ENCODE assay signal across 21 cellular contexts in genomic region chr16:11229906-11230305, GRCh38. TPM values are rescaled to one million over a fixed set of nuclear protein-coding genes. Genes with fewer than 3 reads are reported as not detected.
DNase-seq lines count a peak whose midpoint lies in the region; ATAC-seq and TF ChIP-seq lines count a peak whose summit lies in the region.
"Had no signal": no experiment of that assay in that cellular context is flagged by ENCODE, and none has a peak within 500 bp of the region (broad histone marks: within the 10 kb centered on the region; RNA-seq: fewer than 3 reads in every experiment).

No MANE protein-coding gene starts in this region.

- no peaks in the 10 kb centered on the region for H3K36me3 ChIP-seq in colonic mucosa
- H3K36me3 ChIP-seq in H7 (replicated peaks; ENCODE audit: control insufficient read depth, insufficient read depth, low read length) = no peaks in the 10 kb centered on the region
- H3K36me3 ChIP-seq: thoracic aorta had no signal

- no peak overlapping the region for H3K27ac ChIP-seq in colonic mucosa
- H3K27ac ChIP-seq: thoracic aorta had no signal

- H3K4me3 ChIP-seq in colonic mucosa (no peak overlapping the region), H7 (ENCODE audit: insufficient read depth, low read depth, low read length) (no peak overlapping the region)
- H3K4me3 ChIP-seq: thoracic aorta had no signal

- H3K4me1 ChIP-seq in colonic mucosa = no peaks in the 10 kb centered on the region

- no peaks in the 10 kb centered on the region for H3K27me3 Mint-ChIP-seq in stimulated activated naive CD8-positive, alpha-beta T cell treated with anti-CD3 and anti-CD28 coated beads, Interleukin-15, Interleukin-2, amounts not matched to agents 100 ng/mL and 50 ng/mL, for 24 hours
- H3K27me3 Mint-ChIP-seq in T-cell = no peaks in the 10 kb centered on the region
- H3K27me3 Mint-ChIP-seq: IgD-negative memory B cell had no signal

- H3K27me3 ChIP-seq in colonic mucosa (no peaks in the 10 kb centered on the region), H7 (ENCODE audit: control insufficient read depth, insufficient read depth, low read length) (no peaks in the 10 kb centered on the region)

- POLR2A ChIA-PET in T-cell (lab: Charles Lee) = no interaction called here

- H3K4me3 Mint-ChIP-seq in stimulated activated naive CD8-positive, alpha-beta T cell treated with anti-CD3 and anti-CD28 coated beads, Interleukin-15, Interleukin-2, amounts not matched to agents 100 ng/mL and 50 ng/mL, for 24 hours = no peak overlapping the region
- H3K4me3 Mint-ChIP-seq in T-cell = no peak overlapping the region
- H3K4me3 Mint-ChIP-seq: H9 had no signal

- H3K9ac ChIP-seq in colonic mucosa (ENCODE audit: low read depth in 2 of 2, low read length in 2 of 2) = no peak overlapping the region

- H3K9me3 Mint-ChIP-seq in stimulated activated naive CD8-positive, alpha-beta T cell treated with anti-CD3 and anti-CD28 coated beads, Interleukin-15, Interleukin-2, amounts not matched to agents 100 ng/mL and 50 ng/mL, for 24 hours = no peaks in the 10 kb centered on the region
- H3K9me3 Mint-ChIP-seq in T-cell = no peaks in the 10 kb centered on the region
- H3K9me3 Mint-ChIP-seq: H9, IgD-negative memory B cell had no signal

- H3K4me1 Mint-ChIP-seq in stimulated activated naive CD8-positive, alpha-beta T cell treated with anti-CD3 and anti-CD28 coated beads, Interleukin-15, Interleukin-2, amounts not matched to agents 100 ng/mL and 50 ng/mL, for 24 hours (ENCODE audit: low read depth) = peaks cover 84% of the 10 kb centered on the region
- peaks cover 71 to 75% (median 73%) of the 10 kb centered on the region in 3 donors for H3K4me1 Mint-ChIP-seq in T-cell

- CTCF ChIA-PET in T-cell (lab: Charles Lee) = interaction anchor here in 1 of 2 donors (0.9 kb wide), 1 partner anchor 25 kb away, joined by 3 read pairs; no protein-coding TSS in a partner anchor

- intact Hi-C loops in colonic mucosa (cut with DNase I) = no loop called here

- peak overlapping the region; percentile 72 for H3K27ac Mint-ChIP-seq in stimulated activated naive CD8-positive, alpha-beta T cell treated with anti-CD3 and anti-CD28 coated beads, Interleukin-15, Interleukin-2, amounts not matched to agents 100 ng/mL and 50 ng/mL, for 24 hours
- peak overlapping the region; percentile 62 to 83 for H3K27ac Mint-ChIP-seq in T-cell
- H3K27ac Mint-ChIP-seq: progenitor cell of endocrine pancreas had no signal

- H3K36me3 Mint-ChIP-seq in stimulated activated naive CD8-positive, alpha-beta T cell treated with anti-CD3 and anti-CD28 coated beads, Interleukin-15, Interleukin-2, amounts not matched to agents 100 ng/mL and 50 ng/mL, for 24 hours (ENCODE audit: low read depth) = no peaks in the 10 kb centered on the region
- no peaks in the 10 kb centered on the region for H3K36me3 Mint-ChIP-seq in T-cell
- H3K36me3 Mint-ChIP-seq: IgD-negative memory B cell had no signal

- no peak for ATAC-seq in stimulated activated naive CD8-positive, alpha-beta T cell treated with anti-CD3 and anti-CD28 coated beads, Interleukin-15, Interleukin-2, amounts not matched to agents 100 U/mL and 50 U/mL, for 24 hours
- no peak for ATAC-seq in T-cell (replicated peaks in 1 of 4)
- ATAC-seq in GM18873 (IDR thresholded peaks at IDR 0.05; ENCODE audit: low FRiP score, unreplicated experiment) = no peak
- ATAC-seq in HG02884 (IDR thresholded peaks at IDR 0.05; ENCODE audit: unreplicated experiment) = no peak

- DNase-seq in stimulated activated naive CD8-positive, alpha-beta T cell treated with anti-CD3 and anti-CD28 coated beads, Interleukin-15, Interleukin-2, amounts not matched to agents 100 U/mL and 50 U/mL, for 24 hours = no peak
- DNase-seq in T-cell (no peak), colonic mucosa (peak; percentile 79), hypothalamus (lab: John Stamatoyannopoulos, UW) (no peak), H7 (no peak)
- DNase-seq: activated CD4-positive, alpha-beta T cell treated with anti-CD3 and anti-CD28 coated beads for 48 hours; AML-193; central memory CD4-positive, alpha-beta T cell; DMS53; glutamatergic neuron; H9; NCI-H1417; NCI-H524 treated with DMSO at 0.1 percent for 48 hours; stimulated activated CD4-positive, alpha-beta T cell treated with anti-CD3 and anti-CD28 coated beads, Interleukin-15, amount 100 ng/mL, for 24 hours had no signal

- no peaks in the 10 kb centered on the region for H3K9me3 ChIP-seq in colonic mucosa
- H3K9me3 ChIP-seq: thoracic aorta had no signal

- TF ChIP-seq CTCF in colonic mucosa (IDR thresholded peaks at IDR 0.05) = no peak

RNA-seq across cellular contexts. Expression of gene SOCS1, which starts 26.1 kb away (rescaled TPM):
- 10 to 100 TPM; 49.2 to 67.2 (median 54.5) TPM for total RNA-seq in T-cell
- 1 to 10 TPM; 3.2 to 3.7 TPM for total RNA-seq in colonic mucosa
- 16.3 and 16.4 TPM in 2 replicates for total RNA-seq in H7 (2014; rRNA removed; shearing (Covaris generic))

RNA-seq across cellular contexts. Expression of gene TNP2, which starts 39.2 kb away (rescaled TPM):
- not detected for total RNA-seq in T-cell
- not detected for total RNA-seq in colonic mucosa
- not detected in 2 replicates for total RNA-seq in H7 (2014; rRNA removed; shearing (Covaris generic))
- total RNA-seq: H9; progenitor cell of endocrine pancreas; T-helper 1 cell treated with Interleukin-12 subunit alpha and Interleukin-12 subunit beta and Interleukin-4 antibody, amounts not matched to agents 30 ng/mL and 1 ng/mL, for 36 hours; thoracic aorta had no signal

RNA-seq across cellular contexts. Expression of gene PRM3, which starts 43.5 kb away (rescaled TPM):
- not detected for total RNA-seq in T-cell
- not detected for total RNA-seq in colonic mucosa
- total RNA-seq in H7 (2014; rRNA removed; shearing (Covaris generic)) = not detected in 2 replicates
- total RNA-seq: H9; progenitor cell of endocrine pancreas; T-helper 1 cell treated with Interleukin-12 subunit alpha and Interleukin-12 subunit beta and Interleukin-4 antibody, amounts not matched to agents 30 ng/mL and 1 ng/mL, for 36 hours; thoracic aorta had no signal

RNA-seq across cellular contexts. Expression of gene PRM2, which starts 46.4 kb away (rescaled TPM):
- not detected for total RNA-seq in T-cell
- not detected for total RNA-seq in colonic mucosa
- total RNA-seq in H7 (2014; rRNA removed; shearing (Covaris generic)) = not detected in 2 replicates
- total RNA-seq: H9; progenitor cell of endocrine pancreas; T-helper 1 cell treated with Interleukin-12 subunit alpha and Interleukin-12 subunit beta and Interleukin-4 antibody, amounts not matched to agents 30 ng/mL and 1 ng/mL, for 36 hours; thoracic aorta had no signal

RNA-seq across cellular contexts. Expression of gene PRM1, which starts 51.2 kb away (rescaled TPM):
- total RNA-seq in T-cell (not detected), colonic mucosa (not detected)
- not detected in 2 replicates for total RNA-seq in H7 (2014; rRNA removed; shearing (Covaris generic))
- total RNA-seq: H9; progenitor cell of endocrine pancreas; T-helper 1 cell treated with Interleukin-12 subunit alpha and Interleukin-12 subunit beta and Interleukin-4 antibody, amounts not matched to agents 30 ng/mL and 1 ng/mL, for 36 hours; thoracic aorta had no signal
